Comparison of ENCODE assay signal across 11 cellular contexts in the genomic region with DNA sequence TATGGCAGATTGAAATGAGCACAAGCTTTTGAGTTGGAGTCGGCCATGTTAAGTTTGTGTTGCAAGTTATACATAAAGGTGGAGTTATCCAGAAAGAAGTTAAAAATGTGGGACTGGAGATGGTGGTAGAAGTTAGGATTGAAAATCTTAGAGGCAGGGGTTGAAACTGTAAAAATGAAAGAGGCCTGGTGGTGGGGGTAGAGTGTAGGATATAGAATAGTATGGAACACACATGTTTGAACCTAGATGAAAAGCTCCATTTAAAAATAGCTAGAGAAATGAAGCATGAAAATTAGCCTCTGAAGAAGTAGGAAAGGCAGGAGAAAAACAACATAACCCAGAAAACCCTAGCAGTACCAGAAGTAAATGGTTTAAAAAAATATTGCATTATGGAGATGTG.
DNase-seq lines count a peak whose midpoint lies in the region; ATAC-seq and TF ChIP-seq lines count a peak whose summit lies in the region.
"Had no signal": no experiment of that assay in that cellular context is flagged by ENCODE, and none has a peak within 500 bp of the region (broad histone marks: within the 10 kb centered on the region; RNA-seq: fewer than 3 reads in every experiment).

No MANE protein-coding gene starts in this region.

- H3K36me3 Mint-ChIP-seq in activated T-helper 17 cell treated with anti-CD3 and anti-CD28 coated beads, Interleukin-2, amount 50 U/mL, for 72 hours (ENCODE audit: low read depth): no peaks in the 10 kb centered on the region

- no peak for ATAC-seq in activated T-helper 17 cell treated with anti-CD3 and anti-CD28 coated beads, Interleukin-2, amount 50 U/mL, for 72 hours (replicated peaks)
- ATAC-seq in HG02588 (IDR thresholded peaks at IDR 0.05; ENCODE audit: unreplicated experiment): no peak
- ATAC-seq: activated CD8-positive, alpha-beta T cell treated with anti-CD3 and anti-CD28 coated beads for 36 hours had no signal

- DNase-seq in AML-193 (lab: John Stamatoyannopoulos, UW): peak; percentile 4 to 14
- peak; percentile 43 to 51 for DNase-seq in HAP-1 (ENCODE audit: low spot score in 2 of 2)
- DNase-seq in RWPE1 (ENCODE audit: low spot score): peak; percentile 32
- no peak for DNase-seq in kidney epithelial cell (ENCODE audit: low read depth)
- no peak for DNase-seq in D341Med (ENCODE audit: low spot score)
- no peak for DNase-seq in DMS79 (lab: John Stamatoyannopoulos, UW)
- DNase-seq: activated CD8-positive, alpha-beta T cell treated with anti-CD3 and anti-CD28 coated beads for 36 hours; NCI-H2107 had no signal

- H3K4me3 Mint-ChIP-seq in activated T-helper 17 cell treated with anti-CD3 and anti-CD28 coated beads, Interleukin-2, amount 50 U/mL, for 72 hours: no peak overlapping the region
- H3K4me3 Mint-ChIP-seq: activated CD8-positive, alpha-beta T cell treated with anti-CD3 and anti-CD28 coated beads for 36 hours; stimulated activated naive CD8-positive, alpha-beta T cell treated with anti-CD3 and anti-CD28 coated beads, Interleukin-15, Interleukin-2, amounts not matched to agents 100 ng/mL and 50 ng/mL, for 24 hours had no signal

- no peaks in the 10 kb centered on the region for H3K36me3 ChIP-seq in HAP-1 (replicated peaks)
- no peaks in the 10 kb centered on the region for H3K36me3 ChIP-seq in kidney epithelial cell (ENCODE audit: control insufficient read depth, insufficient read depth, low read length)

- 0 out of 2 replicates have a peak, but pooled peaks cover 3% of the 10 kb centered on the region for H3K27me3 ChIP-seq in HAP-1 (ENCODE audit: low read depth)
- H3K27me3 ChIP-seq in kidney epithelial cell (ENCODE audit: control insufficient read depth, insufficient read depth, low read length): no peaks in the 10 kb centered on the region

- H3K27ac Mint-ChIP-seq in activated T-helper 17 cell treated with anti-CD3 and anti-CD28 coated beads, Interleukin-2, amount 50 U/mL, for 72 hours: no peak overlapping the region
- H3K27ac Mint-ChIP-seq: activated CD8-positive, alpha-beta T cell treated with anti-CD3 and anti-CD28 coated beads for 36 hours; stimulated activated naive CD8-positive, alpha-beta T cell treated with anti-CD3 and anti-CD28 coated beads, Interleukin-15, Interleukin-2, amounts not matched to agents 100 ng/mL and 50 ng/mL, for 24 hours had no signal

- H3K4me1 Mint-ChIP-seq in activated T-helper 17 cell treated with anti-CD3 and anti-CD28 coated beads, Interleukin-2, amount 50 U/mL, for 72 hours: no peaks in the 10 kb centered on the region

- in situ Hi-C loops in HAP-1 (cut with MboI; ENCODE audit: low sequenced_read_pairs): no loop called here

- CTCF ChIA-PET in RWPE1 (lab: Yijun Ruan, JAX): interaction anchor here (0.5 to 1.6 kb wide), 11 partner anchors 9 to 342 kb away, joined by 3 to 6 read pairs (median 3); no protein-coding TSS in a partner anchor

- POLR2A ChIA-PET in RWPE1 (lab: Yijun Ruan, JAX; ENCODE audit: low non-redundant PET): no interaction called here

- H3K27ac ChIP-seq in RWPE1: no peak overlapping the region

- H3K9me3 ChIP-seq in HAP-1: no peaks in the 10 kb centered on the region

- H3K4me1 ChIP-seq in HAP-1: no peaks in the 10 kb centered on the region

- H3K9me3 Mint-ChIP-seq in activated T-helper 17 cell treated with anti-CD3 and anti-CD28 coated beads, Interleukin-2, amount 50 U/mL, for 72 hours: peaks cover 5% of the 10 kb centered on the region
- H3K9me3 Mint-ChIP-seq: activated CD8-positive, alpha-beta T cell treated with anti-CD3 and anti-CD28 coated beads for 36 hours had no signal

- peaks cover 20% of the 10 kb centered on the region for H3K27me3 Mint-ChIP-seq in activated T-helper 17 cell treated with anti-CD3 and anti-CD28 coated beads, Interleukin-2, amount 50 U/mL, for 72 hours

- H3K4me3 ChIP-seq in HAP-1 (no peak overlapping the region), kidney epithelial cell (ENCODE audit: low read depth, low read length) (no peak overlapping the region)

- TF ChIP-seq CTCF in RWPE1 (conservative IDR thresholded peaks at IDR 0.05; ENCODE audit: low read depth): no peak
- peak; percentile 30 for TF ChIP-seq CTCF in kidney epithelial cell (IDR thresholded peaks at IDR 0.05; ENCODE audit: insufficient read depth, low read length, poor library complexity, severe bottlenecking)

Comparison
In these comparisons a context has a peak if more than half of its experiments do, and no peak if none do; other contexts are left out.
1. DNase-seq: peak in AML-193 (2 of 2), HAP-1 (2 of 2) and RWPE1 (single experiment); none in kidney epithelial cell (single experiment), D341Med (single experiment) and DMS79 (single experiment).